Comparison of ENCODE assay signal across 8 cellular contexts in the genomic region with DNA sequence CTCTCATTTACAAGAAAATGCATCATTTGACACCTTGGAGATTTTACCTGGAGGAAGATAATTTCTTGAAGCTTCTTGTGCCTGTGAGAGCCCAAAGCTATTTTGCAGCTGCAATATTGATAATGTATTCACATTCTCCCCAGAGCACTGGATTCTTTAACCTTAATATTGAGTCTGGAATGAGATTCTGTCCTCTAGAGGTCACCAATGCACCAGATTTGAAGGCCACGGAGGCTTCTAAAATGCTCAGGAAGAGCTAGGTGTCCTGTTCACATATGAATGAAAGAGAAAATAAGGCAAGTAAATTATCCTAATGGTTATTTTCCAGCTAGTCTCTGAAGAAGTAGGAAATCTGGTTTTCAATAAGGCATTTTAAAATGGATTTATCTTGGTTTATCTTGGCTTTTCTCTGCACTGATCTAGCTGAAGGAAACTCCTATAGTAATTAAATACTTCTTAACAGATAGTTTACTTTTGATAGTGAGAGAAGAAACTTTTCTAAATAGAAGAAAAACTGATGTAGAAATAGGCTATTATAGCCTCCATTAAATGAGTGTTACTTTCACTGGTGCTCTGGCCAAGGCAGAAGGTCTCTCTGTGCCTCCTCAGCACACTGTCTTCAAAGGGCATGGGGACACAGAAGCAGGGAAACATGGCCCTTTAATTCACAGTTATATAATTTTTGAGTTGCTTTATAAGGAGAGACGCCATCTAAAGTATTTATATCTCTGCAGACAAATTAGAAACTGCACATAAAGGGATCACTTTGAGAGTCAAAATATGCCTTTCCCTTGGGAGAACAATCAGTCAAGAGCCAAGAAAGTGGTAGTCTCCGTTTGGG.
DNase-seq lines count a peak whose midpoint lies in the region; ATAC-seq and TF ChIP-seq lines count a peak whose summit lies in the region.

No MANE protein-coding gene starts in this region.

- H3K4me3 ChIP-seq in MG63: no peak overlapping the region
- no peak overlapping the region for H3K4me3 ChIP-seq in SU-DHL-6 (ENCODE audit: insufficient read depth, low read length, poor library complexity, severe bottlenecking)
- H3K4me3 ChIP-seq in effector memory CD4-positive, alpha-beta T cell (ENCODE audit: insufficient read depth, low read depth, low read length, poor library complexity, severe bottlenecking): no peak overlapping the region

- H2AFZ ChIP-seq in SU-DHL-6 (ENCODE audit: low read depth, low read length, severe bottlenecking): no peak overlapping the region

- H3K79me2 ChIP-seq in SU-DHL-6 (ENCODE audit: insufficient read depth, low read length): no peaks in the 10 kb centered on the region

- no peaks in the 10 kb centered on the region for H3K9me3 Mint-ChIP-seq in nephron progenitor cell

- no peak for ATAC-seq in GM19452 (IDR thresholded peaks at IDR 0.05; ENCODE audit: unreplicated experiment)

- H3F3A ChIP-seq in SU-DHL-6 (ENCODE audit: insufficient read depth): no peaks in the 10 kb centered on the region

- H3K27ac Mint-ChIP-seq in nephron progenitor cell: no peak overlapping the region

- no peak overlapping the region for H3K27ac ChIP-seq in SU-DHL-6 (ENCODE audit: low read depth, low read length)
- no peak overlapping the region for H3K27ac ChIP-seq in effector memory CD4-positive, alpha-beta T cell (ENCODE audit: insufficient read depth, low read length, poor library complexity, severe bottlenecking)

- peak; percentile 39 for DNase-seq in D341Med (ENCODE audit: low spot score)
- peak; percentile 1 for DNase-seq in GM19238 (ENCODE audit: insufficient read length, low spot score)
- DNase-seq in MG63: peak; percentile 53
- DNase-seq in fibroblast of peridontal ligament (ENCODE audit: extremely low read depth): peak; percentile 91
- peak; percentile 47 for DNase-seq in nephron progenitor cell
- no peak for DNase-seq in effector memory CD4-positive, alpha-beta T cell

- peaks cover 38% of the 10 kb centered on the region for H3K4me1 Mint-ChIP-seq in nephron progenitor cell

- H3K27me3 ChIP-seq in MG63 (no peaks in the 10 kb centered on the region), SU-DHL-6 (ENCODE audit: low read length) (no peaks in the 10 kb centered on the region)
- H3K27me3 ChIP-seq in effector memory CD4-positive, alpha-beta T cell (replicated peaks; ENCODE audit: control insufficient read depth, insufficient read depth, low read length, poor library complexity, severe bottlenecking): no peaks in the 10 kb centered on the region

- H3K9ac ChIP-seq in SU-DHL-6 (ENCODE audit: low read length): no peak overlapping the region

- no peak overlapping the region for H3K4me3 Mint-ChIP-seq in nephron progenitor cell

- no peaks in the 10 kb centered on the region for H3K9me2 ChIP-seq in SU-DHL-6 (replicated peaks; ENCODE audit: insufficient read depth, low read length)

- no peaks in the 10 kb centered on the region for H3K9me3 ChIP-seq in MG63
- H3K9me3 ChIP-seq in SU-DHL-6 (ENCODE audit: insufficient read depth, low read length): no peaks in the 10 kb centered on the region
- H3K9me3 ChIP-seq in effector memory CD4-positive, alpha-beta T cell (ENCODE audit: control insufficient read depth, low read length): no peaks in the 10 kb centered on the region

- no peaks in the 10 kb centered on the region for H4K20me1 ChIP-seq in SU-DHL-6 (ENCODE audit: low read depth, low read length)

- H3K36me3 Mint-ChIP-seq in nephron progenitor cell (ENCODE audit: low read depth): no peaks in the 10 kb centered on the region

- no peak overlapping the region for H3K4me2 ChIP-seq in SU-DHL-6 (ENCODE audit: low read depth, low read length, poor library complexity, severe bottlenecking)

- H3K4me1 ChIP-seq in effector memory CD4-positive, alpha-beta T cell (ENCODE audit: control insufficient read depth, insufficient read depth, low read length, poor library complexity, severe bottlenecking): no peaks in the 10 kb centered on the region

- H3K27me3 Mint-ChIP-seq in nephron progenitor cell (ENCODE audit: low read depth, poor library complexity): no peaks in the 10 kb centered on the region

- H3K36me3 ChIP-seq in MG63: no peaks in the 10 kb centered on the region
- H3K36me3 ChIP-seq in SU-DHL-6 (ENCODE audit: low read length): no peaks in the 10 kb centered on the region
- H3K36me3 ChIP-seq in effector memory CD4-positive, alpha-beta T cell (ENCODE audit: control insufficient read depth, insufficient read depth, low read length): no peaks in the 10 kb centered on the region

- peak; percentile 31 for TF ChIP-seq CTCF in SU-DHL-6 (IDR thresholded peaks at IDR 0.05; ENCODE audit: insufficient read depth, low read length, poor library complexity, severe bottlenecking)
- peak; percentile 65 for TF ChIP-seq CTCF in nephron progenitor cell (IDR thresholded peaks at IDR 0.05)

Comparison
In these comparisons a context has a peak if more than half of its experiments do, and no peak if none do; other contexts are left out.
1. DNase-seq: peak in D341Med (single experiment), GM19238 (single experiment), MG63 (single experiment), fibroblast of peridontal ligament (single experiment) and nephron progenitor cell (single experiment); none in effector memory CD4-positive, alpha-beta T cell (0 of 3).